ENCODE assay signal across 1 cellular context in the genomic region with DNA sequence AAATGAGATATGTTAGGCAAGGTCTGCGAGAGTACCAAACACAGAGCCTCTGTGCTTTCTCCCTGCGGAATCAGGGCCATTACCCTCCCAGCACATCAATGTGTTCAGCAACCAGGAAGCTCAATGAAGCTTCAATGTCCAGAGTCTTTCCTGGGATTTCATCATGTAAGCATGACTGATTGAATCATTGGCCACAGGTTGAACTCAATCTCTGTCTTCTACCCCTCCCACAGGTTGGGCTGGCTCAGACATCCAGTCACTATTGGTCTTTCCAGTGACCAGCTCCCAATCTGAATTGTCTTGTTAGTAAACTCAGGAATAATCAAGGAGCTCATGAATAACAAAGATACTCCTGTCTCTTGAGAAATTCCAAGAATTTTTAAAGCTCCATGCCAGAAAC.
TF ChIP-seq lines count a peak whose summit lies in the region.

No MANE protein-coding gene starts in this region.

TF ChIP-seq in GM23338, 12 proteins besides CTCF, POLR2A, EP300 and RAD21 (continued from another document):
- TF ChIP-seq, protein P1, sequence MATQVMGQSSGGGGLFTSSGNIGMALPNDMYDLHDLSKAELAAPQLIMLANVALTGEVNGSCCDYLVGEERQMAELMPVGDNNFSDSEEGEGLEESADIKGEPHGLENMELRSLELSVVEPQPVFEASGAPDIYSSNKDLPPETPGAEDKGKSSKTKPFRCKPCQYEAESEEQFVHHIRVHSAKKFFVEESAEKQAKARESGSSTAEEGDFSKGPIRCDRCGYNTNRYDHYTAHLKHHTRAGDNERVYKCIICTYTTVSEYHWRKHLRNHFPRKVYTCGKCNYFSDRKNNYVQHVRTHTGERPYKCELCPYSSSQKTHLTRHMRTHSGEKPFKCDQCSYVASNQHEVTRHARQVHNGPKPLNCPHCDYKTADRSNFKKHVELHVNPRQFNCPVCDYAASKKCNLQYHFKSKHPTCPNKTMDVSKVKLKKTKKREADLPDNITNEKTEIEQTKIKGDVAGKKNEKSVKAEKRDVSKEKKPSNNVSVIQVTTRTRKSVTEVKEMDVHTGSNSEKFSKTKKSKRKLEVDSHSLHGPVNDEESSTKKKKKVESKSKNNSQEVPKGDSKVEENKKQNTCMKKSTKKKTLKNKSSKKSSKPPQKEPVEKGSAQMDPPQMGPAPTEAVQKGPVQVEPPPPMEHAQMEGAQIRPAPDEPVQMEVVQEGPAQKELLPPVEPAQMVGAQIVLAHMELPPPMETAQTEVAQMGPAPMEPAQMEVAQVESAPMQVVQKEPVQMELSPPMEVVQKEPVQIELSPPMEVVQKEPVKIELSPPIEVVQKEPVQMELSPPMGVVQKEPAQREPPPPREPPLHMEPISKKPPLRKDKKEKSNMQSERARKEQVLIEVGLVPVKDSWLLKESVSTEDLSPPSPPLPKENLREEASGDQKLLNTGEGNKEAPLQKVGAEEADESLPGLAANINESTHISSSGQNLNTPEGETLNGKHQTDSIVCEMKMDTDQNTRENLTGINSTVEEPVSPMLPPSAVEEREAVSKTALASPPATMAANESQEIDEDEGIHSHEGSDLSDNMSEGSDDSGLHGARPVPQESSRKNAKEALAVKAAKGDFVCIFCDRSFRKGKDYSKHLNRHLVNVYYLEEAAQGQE (IDR thresholded peaks at IDR 0.05; ENCODE audit: unreplicated experiment): no peak
- TF ChIP-seq NANOG (IDR thresholded peaks at IDR 0.05; ENCODE audit: borderline replicate concordance): no peak
- TF ChIP-seq POLR2AphosphoS5 (IDR thresholded peaks at IDR 0.05; ENCODE audit: low read depth): no peak
- TF ChIP-seq, protein P2, sequence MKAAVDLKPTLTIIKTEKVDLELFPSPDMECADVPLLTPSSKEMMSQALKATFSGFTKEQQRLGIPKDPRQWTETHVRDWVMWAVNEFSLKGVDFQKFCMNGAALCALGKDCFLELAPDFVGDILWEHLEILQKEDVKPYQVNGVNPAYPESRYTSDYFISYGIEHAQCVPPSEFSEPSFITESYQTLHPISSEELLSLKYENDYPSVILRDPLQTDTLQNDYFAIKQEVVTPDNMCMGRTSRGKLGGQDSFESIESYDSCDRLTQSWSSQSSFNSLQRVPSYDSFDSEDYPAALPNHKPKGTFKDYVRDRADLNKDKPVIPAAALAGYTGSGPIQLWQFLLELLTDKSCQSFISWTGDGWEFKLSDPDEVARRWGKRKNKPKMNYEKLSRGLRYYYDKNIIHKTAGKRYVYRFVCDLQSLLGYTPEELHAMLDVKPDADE (IDR thresholded peaks at IDR 0.05): no peak
- TF ChIP-seq EZH2 (IDR thresholded peaks at IDR 0.05; ENCODE audit: low read depth, unreplicated experiment): no peak
- TF ChIP-seq JUNB (IDR thresholded peaks at IDR 0.05; ENCODE audit: unreplicated experiment): no peak
- no peak for TF ChIP-seq ZNF331 (CRISPR knock-in tag; IDR thresholded peaks at IDR 0.05; ENCODE audit: low read depth)
- TF ChIP-seq, protein P3, sequence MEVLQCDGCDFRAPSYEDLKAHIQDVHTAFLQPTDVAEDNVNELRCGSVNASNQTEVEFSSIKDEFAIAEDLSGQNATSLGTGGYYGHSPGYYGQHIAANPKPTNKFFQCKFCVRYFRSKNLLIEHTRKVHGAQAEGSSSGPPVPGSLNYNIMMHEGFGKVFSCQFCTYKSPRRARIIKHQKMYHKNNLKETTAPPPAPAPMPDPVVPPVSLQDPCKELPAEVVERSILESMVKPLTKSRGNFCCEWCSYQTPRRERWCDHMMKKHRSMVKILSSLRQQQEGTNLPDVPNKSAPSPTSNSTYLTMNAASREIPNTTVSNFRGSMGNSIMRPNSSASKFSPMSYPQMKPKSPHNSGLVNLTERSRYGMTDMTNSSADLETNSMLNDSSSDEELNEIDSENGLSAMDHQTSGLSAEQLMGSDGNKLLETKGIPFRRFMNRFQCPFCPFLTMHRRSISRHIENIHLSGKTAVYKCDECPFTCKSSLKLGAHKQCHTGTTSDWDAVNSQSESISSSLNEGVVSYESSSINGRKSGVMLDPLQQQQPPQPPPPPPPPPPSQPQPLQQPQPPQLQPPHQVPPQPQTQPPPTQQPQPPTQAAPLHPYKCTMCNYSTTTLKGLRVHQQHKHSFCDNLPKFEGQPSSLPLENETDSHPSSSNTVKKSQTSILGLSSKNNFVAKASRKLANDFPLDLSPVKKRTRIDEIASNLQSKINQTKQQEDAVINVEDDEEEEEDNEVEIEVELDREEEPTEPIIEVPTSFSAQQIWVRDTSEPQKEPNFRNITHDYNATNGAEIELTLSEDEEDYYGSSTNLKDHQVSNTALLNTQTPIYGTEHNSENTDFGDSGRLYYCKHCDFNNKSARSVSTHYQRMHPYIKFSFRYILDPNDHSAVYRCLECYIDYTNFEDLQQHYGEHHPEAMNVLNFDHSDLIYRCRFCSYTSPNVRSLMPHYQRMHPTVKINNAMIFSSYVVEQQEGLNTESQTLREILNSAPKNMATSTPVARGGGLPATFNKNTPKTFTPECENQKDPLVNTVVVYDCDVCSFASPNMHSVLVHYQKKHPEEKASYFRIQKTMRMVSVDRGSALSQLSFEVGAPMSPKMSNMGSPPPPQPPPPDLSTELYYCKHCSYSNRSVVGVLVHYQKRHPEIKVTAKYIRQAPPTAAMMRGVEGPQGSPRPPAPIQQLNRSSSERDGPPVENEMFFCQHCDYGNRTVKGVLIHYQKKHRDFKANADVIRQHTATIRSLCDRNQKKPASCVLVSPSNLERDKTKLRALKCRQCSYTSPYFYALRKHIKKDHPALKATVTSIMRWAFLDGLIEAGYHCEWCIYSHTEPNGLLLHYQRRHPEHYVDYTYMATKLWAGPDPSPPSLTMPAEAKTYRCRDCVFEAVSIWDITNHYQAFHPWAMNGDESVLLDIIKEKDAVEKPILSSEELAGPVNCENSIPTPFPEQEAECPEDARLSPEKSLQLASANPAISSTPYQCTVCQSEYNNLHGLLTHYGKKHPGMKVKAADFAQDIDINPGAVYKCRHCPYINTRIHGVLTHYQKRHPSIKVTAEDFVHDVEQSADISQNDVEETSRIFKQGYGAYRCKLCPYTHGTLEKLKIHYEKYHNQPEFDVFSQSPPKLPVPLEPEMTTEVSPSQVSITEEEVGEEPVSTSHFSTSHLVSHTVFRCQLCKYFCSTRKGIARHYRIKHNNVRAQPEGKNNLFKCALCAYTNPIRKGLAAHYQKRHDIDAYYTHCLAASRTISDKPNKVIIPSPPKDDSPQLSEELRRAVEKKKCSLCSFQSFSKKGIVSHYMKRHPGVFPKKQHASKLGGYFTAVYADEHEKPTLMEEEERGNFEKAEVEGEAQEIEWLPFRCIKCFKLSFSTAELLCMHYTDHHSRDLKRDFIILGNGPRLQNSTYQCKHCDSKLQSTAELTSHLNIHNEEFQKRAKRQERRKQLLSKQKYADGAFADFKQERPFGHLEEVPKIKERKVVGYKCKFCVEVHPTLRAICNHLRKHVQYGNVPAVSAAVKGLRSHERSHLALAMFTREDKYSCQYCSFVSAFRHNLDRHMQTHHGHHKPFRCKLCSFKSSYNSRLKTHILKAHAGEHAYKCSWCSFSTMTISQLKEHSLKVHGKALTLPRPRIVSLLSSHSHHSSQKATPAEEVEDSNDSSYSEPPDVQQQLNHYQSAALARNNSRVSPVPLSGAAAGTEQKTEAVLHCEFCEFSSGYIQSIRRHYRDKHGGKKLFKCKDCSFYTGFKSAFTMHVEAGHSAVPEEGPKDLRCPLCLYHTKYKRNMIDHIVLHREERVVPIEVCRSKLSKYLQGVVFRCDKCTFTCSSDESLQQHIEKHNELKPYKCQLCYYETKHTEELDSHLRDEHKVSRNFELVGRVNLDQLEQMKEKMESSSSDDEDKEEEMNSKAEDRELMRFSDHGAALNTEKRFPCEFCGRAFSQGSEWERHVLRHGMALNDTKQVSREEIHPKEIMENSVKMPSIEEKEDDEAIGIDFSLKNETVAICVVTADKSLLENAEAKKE (CRISPR knock-in tag; IDR thresholded peaks at IDR 0.05): no peak
- TF ChIP-seq EZH2phosphoT487 (IDR thresholded peaks at IDR 0.05; ENCODE audit: unreplicated experiment): no peak
